Comparison of ENCODE assay signal across 9 cellular contexts in the genomic region with DNA sequence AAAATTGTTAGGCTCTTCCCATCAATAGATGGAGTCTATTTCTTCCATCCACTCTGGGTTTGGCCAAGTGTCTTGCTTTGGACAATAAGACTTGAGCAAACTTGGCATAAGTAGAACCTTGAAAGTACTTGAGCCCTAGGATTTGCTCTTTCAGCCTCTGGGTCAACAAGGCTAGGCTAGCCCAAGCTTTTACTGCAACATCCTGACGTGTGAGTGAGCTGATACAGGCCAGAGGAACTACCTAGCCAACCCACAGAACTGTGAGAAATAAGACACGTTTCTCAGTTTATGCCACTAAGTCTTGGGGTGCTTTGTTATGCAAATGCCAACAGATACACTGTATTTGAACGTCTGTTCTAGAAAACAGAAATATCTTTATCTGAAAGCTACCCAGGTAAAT.
"Had no signal": no experiment of that assay in that cellular context is flagged by ENCODE, and none has a peak within 500 bp of the region (broad histone marks: within the 10 kb centered on the region; RNA-seq: fewer than 3 reads in every experiment).

No MANE protein-coding gene starts in this region.

- H3K27ac ChIP-seq: HL-60, KMS-11 had no signal

- H3K9ac ChIP-seq: KMS-11 had no signal

- H3K4me2 ChIP-seq: KMS-11 had no signal

- H3K4me1 Mint-ChIP-seq: IgD-negative memory B cell had no signal

- H3K27ac Mint-ChIP-seq: H9, IgD-negative memory B cell had no signal

- ATAC-seq: HepG2 had no signal

- H3K36me3 Mint-ChIP-seq: IgD-negative memory B cell had no signal

- DNase-seq: GOT3, H9, HCEC 1CT, KBM-7 had no signal

- H3K9me3 Mint-ChIP-seq: H9, IgD-negative memory B cell had no signal

- H3K4me3 Mint-ChIP-seq: H9, IgD-negative memory B cell had no signal

- FAIRE-seq: H54, HepG2 had no signal
